9 cellular contexts compared by ENCODE assay signal in genomic region chr4:973431-974397, GRCh38. TPM values are rescaled to one million over a fixed set of nuclear protein-coding genes. Genes with fewer than 3 reads are reported as not detected.
DNase-seq lines count a peak whose midpoint lies in the region; ATAC-seq, FAIRE-seq and TF ChIP-seq lines count a peak whose summit lies in the region.
"Had no signal": no experiment of that assay in that cellular context is flagged by ENCODE, and none has a peak within 500 bp of the region (broad histone marks: within the 10 kb centered on the region; RNA-seq: fewer than 3 reads in every experiment).

A gene with protein sequence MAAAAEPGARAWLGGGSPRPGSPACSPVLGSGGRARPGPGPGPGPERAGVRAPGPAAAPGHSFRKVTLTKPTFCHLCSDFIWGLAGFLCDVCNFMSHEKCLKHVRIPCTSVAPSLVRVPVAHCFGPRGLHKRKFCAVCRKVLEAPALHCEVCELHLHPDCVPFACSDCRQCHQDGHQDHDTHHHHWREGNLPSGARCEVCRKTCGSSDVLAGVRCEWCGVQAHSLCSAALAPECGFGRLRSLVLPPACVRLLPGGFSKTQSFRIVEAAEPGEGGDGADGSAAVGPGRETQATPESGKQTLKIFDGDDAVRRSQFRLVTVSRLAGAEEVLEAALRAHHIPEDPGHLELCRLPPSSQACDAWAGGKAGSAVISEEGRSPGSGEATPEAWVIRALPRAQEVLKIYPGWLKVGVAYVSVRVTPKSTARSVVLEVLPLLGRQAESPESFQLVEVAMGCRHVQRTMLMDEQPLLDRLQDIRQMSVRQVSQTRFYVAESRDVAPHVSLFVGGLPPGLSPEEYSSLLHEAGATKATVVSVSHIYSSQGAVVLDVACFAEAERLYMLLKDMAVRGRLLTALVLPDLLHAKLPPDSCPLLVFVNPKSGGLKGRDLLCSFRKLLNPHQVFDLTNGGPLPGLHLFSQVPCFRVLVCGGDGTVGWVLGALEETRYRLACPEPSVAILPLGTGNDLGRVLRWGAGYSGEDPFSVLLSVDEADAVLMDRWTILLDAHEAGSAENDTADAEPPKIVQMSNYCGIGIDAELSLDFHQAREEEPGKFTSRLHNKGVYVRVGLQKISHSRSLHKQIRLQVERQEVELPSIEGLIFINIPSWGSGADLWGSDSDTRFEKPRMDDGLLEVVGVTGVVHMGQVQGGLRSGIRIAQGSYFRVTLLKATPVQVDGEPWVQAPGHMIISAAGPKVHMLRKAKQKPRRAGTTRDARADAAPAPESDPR (minus strand): TSS chr4:973569. CDS start chr4:973482, 87 bp downstream.

- H3K4me2 ChIP-seq in SU-DHL-6 (ENCODE audit: low read depth, low read length, poor library complexity, severe bottlenecking) = peak within 1 kb of the TSS; percentile 78

- ATAC-seq in CD4-positive, CD25-positive, alpha-beta regulatory T cell (ENCODE audit: low read depth in 2 of 2) = peak; percentile 89 to 92
- ATAC-seq in GM21360 (IDR thresholded peaks at IDR 0.05; ENCODE audit: unreplicated experiment) (peak; percentile 71), Right ventricle myocardium inferior (peak; percentile 99), pancreas (peak; percentile 94 to 98 (median 96))
- ATAC-seq in activated naive CD4-positive, alpha-beta T cell treated with anti-CD3 and anti-CD28 coated beads, Interleukin-2, amount 50 U/mL, for 72 hours = peak; percentile 87 to 92

- 25 to 31% methylated on average over 74 to 123 of the region's 123 CpGs for WGBS in pancreas, 2 donors
- 31% methylated on average over 123 of the region's 123 CpGs for WGBS in thymus

- no peak within 1 kb of the TSS for H3K27ac Mint-ChIP-seq in CD4-positive, CD25-positive, alpha-beta regulatory T cell
- no peak within 1 kb of the TSS for H3K27ac Mint-ChIP-seq in activated naive CD4-positive, alpha-beta T cell treated with anti-CD3 and anti-CD28 coated beads, Interleukin-2, amount 50 U/mL, for 72 hours

- H3K4me1 Mint-ChIP-seq in CD4-positive, CD25-positive, alpha-beta regulatory T cell = peaks cover 0 to 15% (median 2%) of the 10 kb centered on the region in 4 donors

- peak within 1 kb of the TSS; percentile 68 for H2AFZ ChIP-seq in SU-DHL-6 (ENCODE audit: low read depth, low read length, severe bottlenecking)

- no peaks in the 10 kb centered on the region for H3K9me3 Mint-ChIP-seq in CD4-positive, CD25-positive, alpha-beta regulatory T cell
- no peaks in the 10 kb centered on the region for H3K9me3 Mint-ChIP-seq in activated naive CD4-positive, alpha-beta T cell treated with anti-CD3 and anti-CD28 coated beads, Interleukin-2, amount 50 U/mL, for 72 hours

- no peaks in the 10 kb centered on the region for H3K9me3 ChIP-seq in CD4-positive, CD25-positive, alpha-beta regulatory T cell (ENCODE audit: control insufficient read depth in 2 of 2, low read length in 2 of 2)
- H3K9me3 ChIP-seq in HUES48 (ENCODE audit: control insufficient read depth, insufficient read depth, low read length) = no peaks in the 10 kb centered on the region
- H3K9me3 ChIP-seq in SU-DHL-6 (ENCODE audit: insufficient read depth, low read length) = no peaks in the 10 kb centered on the region
- no peaks in the 10 kb centered on the region for H3K9me3 ChIP-seq in pancreas
- no peaks in the 10 kb centered on the region for H3K9me3 ChIP-seq in thymus (ENCODE audit: control insufficient read depth)

- peaks cover 22% of the 10 kb centered on the region for H3K4me1 ChIP-seq in CD4-positive, CD25-positive, alpha-beta regulatory T cell (ENCODE audit: control insufficient read depth, insufficient read depth, low read length, poor library complexity, severe bottlenecking)
- H3K4me1 ChIP-seq in HUES48 (ENCODE audit: control insufficient read depth, insufficient read depth, low read length) = no peaks in the 10 kb centered on the region
- H3K4me1 ChIP-seq in pancreas = peaks cover 10 to 17% (median 10%) of the 10 kb centered on the region in 3 donors
- peaks cover 19% of the 10 kb centered on the region for H3K4me1 ChIP-seq in thymus (ENCODE audit: control insufficient read depth, insufficient read depth, low read length)

- no peak for FAIRE-seq in pancreas (lab: Jason Lieb, UNC)
- FAIRE-seq: colon had no signal

- H4K20me1 ChIP-seq in SU-DHL-6 (ENCODE audit: low read depth, low read length) = no peaks in the 10 kb centered on the region

- intact Hi-C loops in Right ventricle myocardium inferior (cut with DNase I) = no loop called here
- intact Hi-C loops in pancreas (cut with DNase I) = no loop called here

- H3K27ac ChIP-seq in CD4-positive, CD25-positive, alpha-beta regulatory T cell (ENCODE audit: insufficient read depth, low read length, poor library complexity, severe bottlenecking) = no peak within 1 kb of the TSS
- H3K27ac ChIP-seq in HUES48 (ENCODE audit: low read depth, low read length) = no peak within 1 kb of the TSS
- H3K27ac ChIP-seq in SU-DHL-6 (ENCODE audit: low read depth, low read length) = no peak within 1 kb of the TSS
- no peak within 1 kb of the TSS for H3K27ac ChIP-seq in pancreas
- peak within 1 kb of the TSS; percentile 46 for H3K27ac ChIP-seq in thymus (ENCODE audit: low read depth)

- no peaks in the 10 kb centered on the region for H3F3A ChIP-seq in SU-DHL-6 (ENCODE audit: insufficient read depth)

- H3K4me3 ChIP-seq in CD4-positive, CD25-positive, alpha-beta regulatory T cell (ENCODE audit: low read depth, low read length) = peak within 1 kb of the TSS; percentile 41
- H3K4me3 ChIP-seq in HUES48 (ENCODE audit: low read depth, low read length) (peak within 1 kb of the TSS; percentile 77), SU-DHL-6 (ENCODE audit: insufficient read depth, low read length, poor library complexity, severe bottlenecking) (peak within 1 kb of the TSS; percentile 85), pancreas (peak within 1 kb of the TSS; percentile 57 to 87 (median 72)), thymus (ENCODE audit: low read length) (peak within 1 kb of the TSS; percentile 59)

- peak within 1 kb of the TSS in 3 of 4 donors; percentile 47 to 70 (median 56) for H3K4me3 Mint-ChIP-seq in CD4-positive, CD25-positive, alpha-beta regulatory T cell

- H3K9ac ChIP-seq in HUES48 (ENCODE audit: low read depth, low read length) = no peak within 1 kb of the TSS
- peak within 1 kb of the TSS; percentile 68 for H3K9ac ChIP-seq in SU-DHL-6 (ENCODE audit: low read length)

- DNase-seq in CD4-positive, CD25-positive, alpha-beta regulatory T cell = peak; percentile 82 to 85 (median 85)
- DNase-seq in activated naive CD4-positive, alpha-beta T cell treated with anti-CD3 and anti-CD28 coated beads, Interleukin-2, amount 50 U/mL, for 72 hours (ENCODE audit: low spot score in 2 of 2) = peak; percentile 81 to 86
- DNase-seq in Right ventricle myocardium inferior (ENCODE audit: missing footprints) (peak; percentile 96), pancreas (peak; percentile 77 to 95 (median 91))

- no peaks in the 10 kb centered on the region for H3K27me3 ChIP-seq in CD4-positive, CD25-positive, alpha-beta regulatory T cell (ENCODE audit: control insufficient read depth, insufficient read depth, low read length)
- peaks cover 22% of the 10 kb centered on the region for H3K27me3 ChIP-seq in HUES48 (ENCODE audit: control insufficient read depth, insufficient read depth, low read length)
- H3K27me3 ChIP-seq in SU-DHL-6 (ENCODE audit: low read length) = no peaks in the 10 kb centered on the region
- H3K27me3 ChIP-seq in pancreas = no peaks in the 10 kb centered on the region
- no peaks in the 10 kb centered on the region for H3K27me3 ChIP-seq in thymus (ENCODE audit: control insufficient read depth, insufficient read depth)

- H3K79me2 ChIP-seq in SU-DHL-6 (ENCODE audit: insufficient read depth, low read length) = no peaks in the 10 kb centered on the region

- H3K9me2 ChIP-seq in SU-DHL-6 (replicated peaks; ENCODE audit: insufficient read depth, low read length) = no peaks in the 10 kb centered on the region

- H3K36me3 ChIP-seq in CD4-positive, CD25-positive, alpha-beta regulatory T cell (ENCODE audit: control insufficient read depth, insufficient read depth, low read length) = no peaks in the 10 kb centered on the region
- H3K36me3 ChIP-seq in HUES48 (ENCODE audit: control insufficient read depth, insufficient read depth, low read length) = no peaks in the 10 kb centered on the region
- no peaks in the 10 kb centered on the region for H3K36me3 ChIP-seq in SU-DHL-6 (ENCODE audit: low read length)
- no peaks in the 10 kb centered on the region for H3K36me3 ChIP-seq in pancreas
- no peaks in the 10 kb centered on the region for H3K36me3 ChIP-seq in thymus (ENCODE audit: control insufficient read depth, insufficient read depth)

- TF ChIP-seq CTCF in SU-DHL-6 (IDR thresholded peaks at IDR 0.05; ENCODE audit: insufficient read depth, low read length, poor library complexity, severe bottlenecking) (no peak), pancreas (IDR thresholded peaks at IDR 0.05) (no peak)

- H3K27me3 Mint-ChIP-seq in CD4-positive, CD25-positive, alpha-beta regulatory T cell = no peaks in the 10 kb centered on the region

- H3K36me3 Mint-ChIP-seq in CD4-positive, CD25-positive, alpha-beta regulatory T cell = no peaks in the 10 kb centered on the region
- no peaks in the 10 kb centered on the region for H3K36me3 Mint-ChIP-seq in activated naive CD4-positive, alpha-beta T cell treated with anti-CD3 and anti-CD28 coated beads, Interleukin-2, amount 50 U/mL, for 72 hours

RNA-seq across cellular contexts. Expression of the gene that starts here (rescaled TPM):
- 22.5 TPM for total RNA-seq in CD4-positive, CD25-positive, alpha-beta regulatory T cell
- 1 to 10 TPM; 2.4 to 5.4 (median 3.1) TPM for polyA plus RNA-seq in CD4-positive, CD25-positive, alpha-beta regulatory T cell
- total RNA-seq in activated naive CD4-positive, alpha-beta T cell treated with anti-CD3 and anti-CD28 coated beads, Interleukin-2, amount 50 U/mL, for 72 hours = 1 to 10 TPM; 7.8 to 7.9 TPM
- total RNA-seq in Right ventricle myocardium inferior (3.8 TPM), pancreas (10 to 100 TPM in 1 of 6 donors, 1 to 10 TPM in 5; 5.7 to 11.3 (median 7.4) TPM)
- polyA plus RNA-seq in pancreas (10 to 100 TPM in 1 of 2 donors, 1 to 10 TPM in 1; 10.0 to 11.7 TPM), thymus (24.1 TPM)
